ENCODE assay signal across 8 cellular contexts in genomic region chr1:225425211-225425786, GRCh38. TPM values are rescaled to one million over a fixed set of nuclear protein-coding genes. Genes with fewer than 3 reads are reported as not detected.
DNase-seq lines count a peak whose midpoint lies in the region; ATAC-seq and TF ChIP-seq lines count a peak whose summit lies in the region.

No MANE protein-coding gene starts in this region.

- no peak for TF ChIP-seq CTCF in fibroblast of villous mesenchyme (IDR thresholded peaks at IDR 0.05; ENCODE audit: insufficient read depth, low read depth, low read length)
- TF ChIP-seq CTCF in uterus (IDR thresholded peaks at IDR 0.05), result no peak

- H3K4me3 Mint-ChIP-seq in activated naive CD4-positive, alpha-beta T cell treated with anti-CD3 and anti-CD28 coated beads, Interleukin-2, amount 10 ng/mL, durations not matched to agents 7 days and 5 days, result peak overlapping the region; percentile 89

- H3K9me3 ChIP-seq in uterus, result no peaks in the 10 kb centered on the region

- peaks cover 35% of the 10 kb centered on the region for H3K36me3 Mint-ChIP-seq in activated naive CD4-positive, alpha-beta T cell treated with anti-CD3 and anti-CD28 coated beads, Interleukin-2, amount 10 ng/mL, durations not matched to agents 7 days and 5 days

- H3K27ac ChIP-seq in uterus, result peak overlapping the region; percentile 97 to 98

- TF ChIP-seq POLR2A in uterus (IDR thresholded peaks at IDR 0.05), result no peak

- H3K4me3 ChIP-seq in fibroblast of villous mesenchyme (ENCODE audit: low read depth, low read length) (peak overlapping the region; percentile 3), uterus (peak overlapping the region in 1 of 2 donors; percentile 2)

- H3K4me1 ChIP-seq in uterus, result peaks cover 0 to 15% of the 10 kb centered on the region in 2 donors

- peak overlapping the region; percentile 88 for H3K27ac Mint-ChIP-seq in activated naive CD4-positive, alpha-beta T cell treated with anti-CD3 and anti-CD28 coated beads, Interleukin-2, amount 10 ng/mL, durations not matched to agents 7 days and 5 days

- peaks cover 66% of the 10 kb centered on the region for H3K4me1 Mint-ChIP-seq in activated naive CD4-positive, alpha-beta T cell treated with anti-CD3 and anti-CD28 coated beads, Interleukin-2, amount 10 ng/mL, durations not matched to agents 7 days and 5 days

- no peaks in the 10 kb centered on the region for H3K36me3 ChIP-seq in uterus

- ATAC-seq in HG02852 (IDR thresholded peaks at IDR 0.05; ENCODE audit: unreplicated experiment) (no peak), GM19328 (IDR thresholded peaks at IDR 0.05; ENCODE audit: unreplicated experiment) (no peak)

- H3K9me3 Mint-ChIP-seq in activated naive CD4-positive, alpha-beta T cell treated with anti-CD3 and anti-CD28 coated beads, Interleukin-2, amount 10 ng/mL, durations not matched to agents 7 days and 5 days, result no peaks in the 10 kb centered on the region

- H3K27me3 ChIP-seq in uterus, result no peaks in the 10 kb centered on the region

- intact Hi-C loops in uterus (cut with DNase I; ENCODE audit: low total_unique reads), result no loop called here

- CTCF ChIA-PET in activated naive CD4-positive, alpha-beta T cell treated with anti-CD3 and anti-CD28 coated beads, Interleukin-2, amount 10 ng/mL, durations not matched to agents 7 days and 5 days (lab: Charles Lee), result interaction anchor here (0.9 to 2.5 kb wide), 4 partner anchors 10 to 42 kb away, joined by 3 to 13 read pairs (median 8); no protein-coding TSS in a partner anchor

- no peaks in the 10 kb centered on the region for H3K27me3 Mint-ChIP-seq in activated naive CD4-positive, alpha-beta T cell treated with anti-CD3 and anti-CD28 coated beads, Interleukin-2, amount 10 ng/mL, durations not matched to agents 7 days and 5 days

- DNase-seq in activated naive CD4-positive, alpha-beta T cell treated with anti-CD3 and anti-CD28 coated beads, Interleukin-2, amount 10 ng/mL, durations not matched to agents 7 days and 5 days, result no peak
- DNase-seq in activated naive CD4-positive, alpha-beta T cell treated with anti-CD3 and anti-CD28 coated beads, Interleukin-2, amount 50 U/mL, for 16 hours, result no peak
- peak; percentile 95 for DNase-seq in SIG-M5 treated with dmso at 0.1 percent for 504 hours (lab: John Stamatoyannopoulos, UW; ENCODE audit: unreplicated experiment)
- peak; percentile 22 for DNase-seq in fibroblast of villous mesenchyme (ENCODE audit: low read depth)
- peak in 1 of 2 donors; percentile 66 for DNase-seq in uterus
- DNase-seq in HuH-7 (ENCODE audit: low spot score), result no peak

RNA-seq across cellular contexts. Expression of gene LBR, which starts 2.5 kb away (rescaled TPM):
- total RNA-seq in fibroblast of villous mesenchyme (38.7 and 55.7 TPM in 2 replicates), uterus (100 to 1,000 TPM in 2 of 4 donors, 10 to 100 TPM in 2; 55.1 to 178 (median 92.6) TPM)

Comparison
In these comparisons a context has a peak if more than half of its experiments do, and no peak if none do; other contexts are left out.
1. DNase-seq: peak in SIG-M5 treated with dmso at 0.1 percent for 504 hours (single experiment) and fibroblast of villous mesenchyme (single experiment); none in activated naive CD4-positive, alpha-beta T cell treated with anti-CD3 and anti-CD28 coated beads, Interleukin-2, amount 10 ng/mL, durations not matched to agents 7 days and 5 days (single experiment), activated naive CD4-positive, alpha-beta T cell treated with anti-CD3 and anti-CD28 coated beads, Interleukin-2, amount 50 U/mL, for 16 hours (single experiment) and HuH-7 (single experiment).